In genomic region chr9:111851536-111851935, GRCh38 we compare ENCODE assay signal across 1 cellular context.
TF ChIP-seq lines count a peak whose summit lies in the region.

No MANE protein-coding gene starts in this region.

TF ChIP-seq in HepG2, 621 proteins besides CTCF, POLR2A, EP300 and RAD21 (continued from another document):
- no peak for TF ChIP-seq WIZ (CRISPR knock-in tag; IDR thresholded peaks at IDR 0.05)
- no peak for TF ChIP-seq KDM2A (CRISPR knock-in tag; IDR thresholded peaks at IDR 0.05; ENCODE audit: borderline replicate concordance, low read depth)
- no peak for TF ChIP-seq NFE2 (CRISPR knock-in tag; IDR thresholded peaks at IDR 0.05)
- no peak for TF ChIP-seq FOXO1 (CRISPR knock-in tag; IDR thresholded peaks at IDR 0.05)
- TF ChIP-seq ZNF747 (CRISPR knock-in tag; IDR thresholded peaks at IDR 0.05; ENCODE audit: borderline replicate concordance), result no peak
